Comparison of ENCODE assay signal across 8 cellular contexts in the genomic region with DNA sequence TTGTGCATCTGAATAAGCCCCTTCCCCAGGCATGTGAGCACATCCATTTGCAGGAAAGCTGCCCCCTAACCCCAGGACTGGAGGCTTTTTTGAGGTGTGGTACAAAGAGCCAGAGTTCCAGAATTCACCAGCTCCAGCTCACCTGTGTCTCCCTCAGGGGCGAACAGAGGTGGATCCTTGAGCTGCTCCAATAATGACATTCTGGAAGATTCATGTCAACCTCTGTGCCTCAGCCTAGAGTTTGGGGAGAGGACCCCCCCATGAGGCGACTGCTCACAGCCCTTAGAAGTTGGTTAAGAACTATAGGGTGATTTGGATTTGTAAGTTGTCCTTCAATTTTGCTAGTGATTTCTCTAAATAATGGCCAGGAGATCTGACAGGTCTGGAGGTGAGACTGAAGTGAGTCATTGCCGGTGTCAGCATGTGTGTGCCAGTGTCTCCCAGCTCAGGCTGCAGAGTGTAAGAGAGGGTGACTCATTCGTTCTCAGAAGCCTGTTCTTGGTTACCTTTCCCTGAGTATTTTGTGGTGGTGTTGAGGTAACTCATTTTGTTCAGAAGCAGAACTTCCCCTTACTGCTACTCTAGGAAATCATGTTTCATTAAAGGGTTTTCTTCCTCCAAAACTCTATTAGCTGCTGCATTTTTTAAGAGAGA.
DNase-seq lines count a peak whose midpoint lies in the region; ATAC-seq, FAIRE-seq and TF ChIP-seq lines count a peak whose summit lies in the region.

No MANE protein-coding gene starts in this region.

- H3K27me3 ChIP-seq in bronchial epithelial cell (ENCODE audit: control insufficient read depth, insufficient read depth, low read length): no peaks in the 10 kb centered on the region

- FAIRE-seq in bronchial epithelial cell (lab: Jason Lieb, UNC): peak; percentile 99
- FAIRE-seq in kidney (lab: Jason Lieb, UNC): no peak

- H3K9ac ChIP-seq in kidney (ENCODE audit: low read length in 2 of 2): no peak overlapping the region

- peak; percentile 95 for ATAC-seq in GM18861 (IDR thresholded peaks at IDR 0.05; ENCODE audit: unreplicated experiment)
- ATAC-seq in HG02763 (IDR thresholded peaks at IDR 0.05; ENCODE audit: unreplicated experiment): peak; percentile 91

- H3K36me3 ChIP-seq in bronchial epithelial cell (ENCODE audit: control insufficient read depth, insufficient read depth, low read length) (no peaks in the 10 kb centered on the region), kidney (ENCODE audit: control insufficient read depth in 1 of 2, insufficient read depth in 2 of 2, low read length in 2 of 2) (no peaks in the 10 kb centered on the region)

- H3K4me3 ChIP-seq in bronchial epithelial cell (ENCODE audit: low read depth, low read length) (no peak overlapping the region), kidney (ENCODE audit: low read length in 2 of 2) (no peak overlapping the region)

- H3K9me3 ChIP-seq in kidney (ENCODE audit: control insufficient read depth in 1 of 2, low read length in 2 of 2): no peaks in the 10 kb centered on the region

- intact Hi-C loops in kidney (cut with DNase I): no loop called here

- DNase-seq in NOMO-1 treated with dmso at 0.1 percent for 144 hours (lab: John Stamatoyannopoulos, UW; ENCODE audit: unreplicated experiment) (peak; percentile 23), bronchial epithelial cell (ENCODE audit: low read depth) (peak; percentile 97), DMS 273 treated with DMSO at 0.1 percent for 48 hours (lab: John Stamatoyannopoulos, UW) (no peak), kidney (no peak), NCI-H2081 treated with DMSO at 0.1 percent for 48 hours (lab: John Stamatoyannopoulos, UW) (no peak)
- DNase-seq in stimulated activated CD4-positive, alpha-beta T cell treated with anti-CD3 and anti-CD28 coated beads, Interleukin-2, amount 100 ng/mL, for 4 hours (ENCODE audit: low read depth): peak; percentile 45

- TF ChIP-seq CTCF in bronchial epithelial cell (IDR thresholded peaks at IDR 0.05; ENCODE audit: insufficient read depth, low read length, severe bottlenecking) (no peak), kidney (IDR thresholded peaks at IDR 0.05; ENCODE audit: borderline replicate concordance, extremely low read depth, insufficient read depth) (no peak)

- H3K4me1 ChIP-seq in kidney (ENCODE audit: control insufficient read depth in 1 of 2, insufficient read depth in 1 of 2, low read depth in 1 of 2, low read length in 2 of 2): no peaks in the 10 kb centered on the region

- no peak overlapping the region for H3K27ac ChIP-seq in kidney (ENCODE audit: low read depth in 2 of 2, low read length in 2 of 2)

Comparison
In these comparisons a context has a peak if more than half of its experiments do, and no peak if none do; other contexts are left out.
1. DNase-seq: peak in NOMO-1 treated with dmso at 0.1 percent for 144 hours (single experiment), bronchial epithelial cell (single experiment) and stimulated activated CD4-positive, alpha-beta T cell treated with anti-CD3 and anti-CD28 coated beads, Interleukin-2, amount 100 ng/mL, for 4 hours (single experiment); none in DMS 273 treated with DMSO at 0.1 percent for 48 hours (single experiment), kidney (single experiment) and NCI-H2081 treated with DMSO at 0.1 percent for 48 hours (single experiment).